In the genomic region with DNA sequence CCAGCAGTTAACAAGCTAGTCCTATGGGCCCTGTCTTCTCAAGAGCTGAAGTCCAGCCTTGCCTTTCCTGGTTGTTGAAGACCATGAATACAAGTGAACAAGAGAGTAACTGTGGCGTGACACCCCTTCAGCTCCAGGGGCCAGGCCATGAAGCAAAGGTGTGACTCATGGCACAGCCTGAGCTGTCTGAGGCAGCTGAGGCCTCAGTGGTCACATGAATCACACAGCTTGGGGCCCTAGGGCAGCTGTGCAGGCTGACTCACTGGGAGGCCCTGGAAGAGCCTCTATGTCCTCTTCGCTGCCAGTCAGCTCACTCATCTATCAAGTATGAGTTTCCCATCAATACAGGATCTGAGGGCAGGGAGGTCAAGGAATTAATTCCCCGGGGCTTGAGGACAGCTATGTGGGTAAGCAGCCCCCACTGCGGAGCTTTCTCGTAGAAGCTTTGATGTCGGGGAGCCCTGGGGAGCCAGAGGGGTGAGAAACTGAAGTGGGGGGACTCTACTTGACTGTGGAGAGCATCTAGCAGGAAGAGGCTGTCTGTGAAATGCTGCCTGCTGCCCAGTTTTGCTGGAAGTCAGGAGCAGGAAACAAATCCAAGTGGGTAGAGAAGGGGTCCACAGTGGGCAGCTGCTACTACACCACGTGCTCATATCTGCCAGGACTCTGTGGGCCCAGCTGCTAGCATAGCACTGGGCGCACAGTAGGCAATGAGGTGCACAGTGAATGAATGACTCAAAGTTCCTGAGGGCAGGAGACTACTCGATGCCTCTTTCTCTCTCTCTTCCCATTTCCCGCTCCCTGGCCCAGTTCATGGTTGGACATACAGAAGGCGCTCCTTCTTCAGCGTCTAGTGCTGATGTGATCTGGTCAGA, we compare ENCODE assay signal across 1 cellular context.
TF ChIP-seq lines count a peak whose summit lies in the region.

No MANE protein-coding gene starts in this region.

TF ChIP-seq in GM23338, 12 proteins besides CTCF, POLR2A, EP300 and RAD21:
- TF ChIP-seq, protein P1, sequence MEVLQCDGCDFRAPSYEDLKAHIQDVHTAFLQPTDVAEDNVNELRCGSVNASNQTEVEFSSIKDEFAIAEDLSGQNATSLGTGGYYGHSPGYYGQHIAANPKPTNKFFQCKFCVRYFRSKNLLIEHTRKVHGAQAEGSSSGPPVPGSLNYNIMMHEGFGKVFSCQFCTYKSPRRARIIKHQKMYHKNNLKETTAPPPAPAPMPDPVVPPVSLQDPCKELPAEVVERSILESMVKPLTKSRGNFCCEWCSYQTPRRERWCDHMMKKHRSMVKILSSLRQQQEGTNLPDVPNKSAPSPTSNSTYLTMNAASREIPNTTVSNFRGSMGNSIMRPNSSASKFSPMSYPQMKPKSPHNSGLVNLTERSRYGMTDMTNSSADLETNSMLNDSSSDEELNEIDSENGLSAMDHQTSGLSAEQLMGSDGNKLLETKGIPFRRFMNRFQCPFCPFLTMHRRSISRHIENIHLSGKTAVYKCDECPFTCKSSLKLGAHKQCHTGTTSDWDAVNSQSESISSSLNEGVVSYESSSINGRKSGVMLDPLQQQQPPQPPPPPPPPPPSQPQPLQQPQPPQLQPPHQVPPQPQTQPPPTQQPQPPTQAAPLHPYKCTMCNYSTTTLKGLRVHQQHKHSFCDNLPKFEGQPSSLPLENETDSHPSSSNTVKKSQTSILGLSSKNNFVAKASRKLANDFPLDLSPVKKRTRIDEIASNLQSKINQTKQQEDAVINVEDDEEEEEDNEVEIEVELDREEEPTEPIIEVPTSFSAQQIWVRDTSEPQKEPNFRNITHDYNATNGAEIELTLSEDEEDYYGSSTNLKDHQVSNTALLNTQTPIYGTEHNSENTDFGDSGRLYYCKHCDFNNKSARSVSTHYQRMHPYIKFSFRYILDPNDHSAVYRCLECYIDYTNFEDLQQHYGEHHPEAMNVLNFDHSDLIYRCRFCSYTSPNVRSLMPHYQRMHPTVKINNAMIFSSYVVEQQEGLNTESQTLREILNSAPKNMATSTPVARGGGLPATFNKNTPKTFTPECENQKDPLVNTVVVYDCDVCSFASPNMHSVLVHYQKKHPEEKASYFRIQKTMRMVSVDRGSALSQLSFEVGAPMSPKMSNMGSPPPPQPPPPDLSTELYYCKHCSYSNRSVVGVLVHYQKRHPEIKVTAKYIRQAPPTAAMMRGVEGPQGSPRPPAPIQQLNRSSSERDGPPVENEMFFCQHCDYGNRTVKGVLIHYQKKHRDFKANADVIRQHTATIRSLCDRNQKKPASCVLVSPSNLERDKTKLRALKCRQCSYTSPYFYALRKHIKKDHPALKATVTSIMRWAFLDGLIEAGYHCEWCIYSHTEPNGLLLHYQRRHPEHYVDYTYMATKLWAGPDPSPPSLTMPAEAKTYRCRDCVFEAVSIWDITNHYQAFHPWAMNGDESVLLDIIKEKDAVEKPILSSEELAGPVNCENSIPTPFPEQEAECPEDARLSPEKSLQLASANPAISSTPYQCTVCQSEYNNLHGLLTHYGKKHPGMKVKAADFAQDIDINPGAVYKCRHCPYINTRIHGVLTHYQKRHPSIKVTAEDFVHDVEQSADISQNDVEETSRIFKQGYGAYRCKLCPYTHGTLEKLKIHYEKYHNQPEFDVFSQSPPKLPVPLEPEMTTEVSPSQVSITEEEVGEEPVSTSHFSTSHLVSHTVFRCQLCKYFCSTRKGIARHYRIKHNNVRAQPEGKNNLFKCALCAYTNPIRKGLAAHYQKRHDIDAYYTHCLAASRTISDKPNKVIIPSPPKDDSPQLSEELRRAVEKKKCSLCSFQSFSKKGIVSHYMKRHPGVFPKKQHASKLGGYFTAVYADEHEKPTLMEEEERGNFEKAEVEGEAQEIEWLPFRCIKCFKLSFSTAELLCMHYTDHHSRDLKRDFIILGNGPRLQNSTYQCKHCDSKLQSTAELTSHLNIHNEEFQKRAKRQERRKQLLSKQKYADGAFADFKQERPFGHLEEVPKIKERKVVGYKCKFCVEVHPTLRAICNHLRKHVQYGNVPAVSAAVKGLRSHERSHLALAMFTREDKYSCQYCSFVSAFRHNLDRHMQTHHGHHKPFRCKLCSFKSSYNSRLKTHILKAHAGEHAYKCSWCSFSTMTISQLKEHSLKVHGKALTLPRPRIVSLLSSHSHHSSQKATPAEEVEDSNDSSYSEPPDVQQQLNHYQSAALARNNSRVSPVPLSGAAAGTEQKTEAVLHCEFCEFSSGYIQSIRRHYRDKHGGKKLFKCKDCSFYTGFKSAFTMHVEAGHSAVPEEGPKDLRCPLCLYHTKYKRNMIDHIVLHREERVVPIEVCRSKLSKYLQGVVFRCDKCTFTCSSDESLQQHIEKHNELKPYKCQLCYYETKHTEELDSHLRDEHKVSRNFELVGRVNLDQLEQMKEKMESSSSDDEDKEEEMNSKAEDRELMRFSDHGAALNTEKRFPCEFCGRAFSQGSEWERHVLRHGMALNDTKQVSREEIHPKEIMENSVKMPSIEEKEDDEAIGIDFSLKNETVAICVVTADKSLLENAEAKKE (CRISPR knock-in tag; IDR thresholded peaks at IDR 0.05): no peak
- TF ChIP-seq NANOG (IDR thresholded peaks at IDR 0.05; ENCODE audit: borderline replicate concordance) (no peak), STAT1 (IDR thresholded peaks at IDR 0.05; ENCODE audit: unreplicated experiment) (no peak), POLR2AphosphoS5 (IDR thresholded peaks at IDR 0.05; ENCODE audit: low read depth) (no peak), CREB1 (CRISPR knock-in tag; IDR thresholded peaks at IDR 0.05; ENCODE audit: low read depth) (no peak), ZNF331 (CRISPR knock-in tag; IDR thresholded peaks at IDR 0.05; ENCODE audit: low read depth) (no peak), JUNB (IDR thresholded peaks at IDR 0.05; ENCODE audit: unreplicated experiment) (no peak), EZH2phosphoT487 (IDR thresholded peaks at IDR 0.05; ENCODE audit: unreplicated experiment) (no peak), ZNF114 (CRISPR knock-in tag; IDR thresholded peaks at IDR 0.05) (no peak), EZH2 (IDR thresholded peaks at IDR 0.05; ENCODE audit: low read depth, unreplicated experiment) (no peak)
- TF ChIP-seq, protein P2, sequence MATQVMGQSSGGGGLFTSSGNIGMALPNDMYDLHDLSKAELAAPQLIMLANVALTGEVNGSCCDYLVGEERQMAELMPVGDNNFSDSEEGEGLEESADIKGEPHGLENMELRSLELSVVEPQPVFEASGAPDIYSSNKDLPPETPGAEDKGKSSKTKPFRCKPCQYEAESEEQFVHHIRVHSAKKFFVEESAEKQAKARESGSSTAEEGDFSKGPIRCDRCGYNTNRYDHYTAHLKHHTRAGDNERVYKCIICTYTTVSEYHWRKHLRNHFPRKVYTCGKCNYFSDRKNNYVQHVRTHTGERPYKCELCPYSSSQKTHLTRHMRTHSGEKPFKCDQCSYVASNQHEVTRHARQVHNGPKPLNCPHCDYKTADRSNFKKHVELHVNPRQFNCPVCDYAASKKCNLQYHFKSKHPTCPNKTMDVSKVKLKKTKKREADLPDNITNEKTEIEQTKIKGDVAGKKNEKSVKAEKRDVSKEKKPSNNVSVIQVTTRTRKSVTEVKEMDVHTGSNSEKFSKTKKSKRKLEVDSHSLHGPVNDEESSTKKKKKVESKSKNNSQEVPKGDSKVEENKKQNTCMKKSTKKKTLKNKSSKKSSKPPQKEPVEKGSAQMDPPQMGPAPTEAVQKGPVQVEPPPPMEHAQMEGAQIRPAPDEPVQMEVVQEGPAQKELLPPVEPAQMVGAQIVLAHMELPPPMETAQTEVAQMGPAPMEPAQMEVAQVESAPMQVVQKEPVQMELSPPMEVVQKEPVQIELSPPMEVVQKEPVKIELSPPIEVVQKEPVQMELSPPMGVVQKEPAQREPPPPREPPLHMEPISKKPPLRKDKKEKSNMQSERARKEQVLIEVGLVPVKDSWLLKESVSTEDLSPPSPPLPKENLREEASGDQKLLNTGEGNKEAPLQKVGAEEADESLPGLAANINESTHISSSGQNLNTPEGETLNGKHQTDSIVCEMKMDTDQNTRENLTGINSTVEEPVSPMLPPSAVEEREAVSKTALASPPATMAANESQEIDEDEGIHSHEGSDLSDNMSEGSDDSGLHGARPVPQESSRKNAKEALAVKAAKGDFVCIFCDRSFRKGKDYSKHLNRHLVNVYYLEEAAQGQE (IDR thresholded peaks at IDR 0.05; ENCODE audit: unreplicated experiment): no peak
- TF ChIP-seq, protein P3, sequence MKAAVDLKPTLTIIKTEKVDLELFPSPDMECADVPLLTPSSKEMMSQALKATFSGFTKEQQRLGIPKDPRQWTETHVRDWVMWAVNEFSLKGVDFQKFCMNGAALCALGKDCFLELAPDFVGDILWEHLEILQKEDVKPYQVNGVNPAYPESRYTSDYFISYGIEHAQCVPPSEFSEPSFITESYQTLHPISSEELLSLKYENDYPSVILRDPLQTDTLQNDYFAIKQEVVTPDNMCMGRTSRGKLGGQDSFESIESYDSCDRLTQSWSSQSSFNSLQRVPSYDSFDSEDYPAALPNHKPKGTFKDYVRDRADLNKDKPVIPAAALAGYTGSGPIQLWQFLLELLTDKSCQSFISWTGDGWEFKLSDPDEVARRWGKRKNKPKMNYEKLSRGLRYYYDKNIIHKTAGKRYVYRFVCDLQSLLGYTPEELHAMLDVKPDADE (IDR thresholded peaks at IDR 0.05): no peak
TF ChIP-seq in GM23338: peak in this region for 0.
